ENCODE assay signal across 16 cellular contexts in genomic region chr18:58168986-58169385, GRCh38.
DNase-seq lines count a peak whose midpoint lies in the region; ATAC-seq and TF ChIP-seq lines count a peak whose summit lies in the region.
"Had no signal": no experiment of that assay in that cellular context is flagged by ENCODE, and none has a peak within 500 bp of the region (broad histone marks: within the 10 kb centered on the region; RNA-seq: fewer than 3 reads in every experiment).

No MANE protein-coding gene starts in this region.

- H2AFZ ChIP-seq in neural progenitor cell (replicated peaks) = no peak overlapping the region
- H2AFZ ChIP-seq: GM23248 had no signal

- H3K27ac ChIP-seq in neural progenitor cell (no peak overlapping the region), thyroid gland (no peak overlapping the region)
- H3K27ac ChIP-seq: BLaER1 treated with 17β-estradiol and CSF1 and Interleukin-3, amounts not matched to agents 10 nM and 100 nM; GM23248 had no signal

- no peaks in the 10 kb centered on the region for H3F3A ChIP-seq in neural progenitor cell (ENCODE audit: low read depth)

- H3K4me1 ChIP-seq in neural progenitor cell = no peaks in the 10 kb centered on the region
- H3K4me1 ChIP-seq in thyroid gland = peaks cover 7 to 12% of the 10 kb centered on the region in 2 donors
- H3K4me1 ChIP-seq: BLaER1 treated with 17β-estradiol and CSF1 and Interleukin-3, amounts not matched to agents 10 nM and 100 nM had no signal

- H3K4me2 ChIP-seq in neural progenitor cell = no peak overlapping the region
- H3K4me2 ChIP-seq: BLaER1 treated with 17β-estradiol and CSF1 and Interleukin-3, amounts not matched to agents 10 nM and 100 nM had no signal

- TF ChIP-seq POLR2A in thyroid gland (IDR thresholded peaks at IDR 0.05) = no peak

- TF ChIP-seq CTCF in neural progenitor cell (IDR thresholded peaks at IDR 0.05) = no peak
- no peak for TF ChIP-seq CTCF in thyroid gland (IDR thresholded peaks at IDR 0.05)
- TF ChIP-seq CTCF in omental fat pad (IDR thresholded peaks at IDR 0.05) = no peak

- 75 to 91% methylated on average over 11 of the region's 11 CpGs for WGBS in thyroid gland, 2 donors

- in situ Hi-C loops in SK-MEL-5 (cut with HindIII; ENCODE audit: low pct_unique_long_range_greater_than_20kb, low sequenced_read_pairs) = no loop called here

- H4K20me1 ChIP-seq in neural progenitor cell (ENCODE audit: low read depth) = peaks cover 4% of the 10 kb centered on the region

- no peak for ATAC-seq in HG02623 (IDR thresholded peaks at IDR 0.05; ENCODE audit: unreplicated experiment)
- no peak for ATAC-seq in omental fat pad (ENCODE audit: low FRiP score)
- ATAC-seq: CD8-positive, alpha-beta T cell had no signal

- no peak overlapping the region for H3K4me3 Mint-ChIP-seq in neural progenitor cell
- H3K4me3 Mint-ChIP-seq: B cell; CD8-positive, alpha-beta T cell had no signal

- H3K4me1 Mint-ChIP-seq in neural progenitor cell = no peaks in the 10 kb centered on the region
- H3K4me1 Mint-ChIP-seq: B cell had no signal

- no peaks in the 10 kb centered on the region for H3K36me3 ChIP-seq in neural progenitor cell
- H3K36me3 ChIP-seq in thyroid gland = no peaks in the 10 kb centered on the region

- H3K4me3 ChIP-seq in neural progenitor cell = no peak overlapping the region
- H3K4me3 ChIP-seq in thyroid gland (replicated peaks in 1 of 3) = no peak overlapping the region
- H3K4me3 ChIP-seq: BLaER1 treated with 17β-estradiol and CSF1 and Interleukin-3, amounts not matched to agents 10 nM and 100 nM; GM23248 had no signal

- DNase-seq in activated CD8-positive, alpha-beta memory T cell treated with anti-CD3 and anti-CD28 coated beads for 24 hours = peak; percentile 7
- DNase-seq in activated CD8-positive, alpha-beta memory T cell treated with anti-CD3 and anti-CD28 coated beads, Interleukin-2, amount 50 U/mL, for 4 hours = no peak
- DNase-seq in SK-MEL-5 (ENCODE audit: low read depth, low spot score) = peak; percentile 22
- no peak for DNase-seq in neural progenitor cell (ENCODE audit: low spot score)
- peak; percentile 27 for DNase-seq in ureter (ENCODE audit: low spot score)
- no peak for DNase-seq in thyroid gland
- no peak for DNase-seq in omental fat pad (ENCODE audit: low spot score)
- DNase-seq: 8988T; CD8-positive, alpha-beta T cell; COR-L47; GM23248; HCEC 1CT; IMR-90 had no signal

- H3K27ac Mint-ChIP-seq in neural progenitor cell = peak overlapping the region; percentile 33
- H3K27ac Mint-ChIP-seq: B cell; CD8-positive, alpha-beta T cell had no signal

- peaks cover 3% of the 10 kb centered on the region for H3K27me3 Mint-ChIP-seq in neural progenitor cell (ENCODE audit: insufficient read depth, low read depth)
- H3K27me3 Mint-ChIP-seq: B cell had no signal

- H3K79me2 ChIP-seq in neural progenitor cell (ENCODE audit: low read depth) = no peaks in the 10 kb centered on the region

- intact Hi-C loops in thyroid gland (cut with DNase I) = no loop called here

- no peaks in the 10 kb centered on the region for H3K27me3 ChIP-seq in neural progenitor cell
- H3K27me3 ChIP-seq in thyroid gland = no peaks in the 10 kb centered on the region
- H3K27me3 ChIP-seq: BLaER1 treated with 17β-estradiol and CSF1 and Interleukin-3, amounts not matched to agents 10 nM and 100 nM had no signal

- H3K9me3 ChIP-seq in neural progenitor cell (ENCODE audit: low read depth) (no peaks in the 10 kb centered on the region), thyroid gland (no peaks in the 10 kb centered on the region)
- H3K9me3 ChIP-seq: BLaER1 treated with 17β-estradiol and CSF1 and Interleukin-3, amounts not matched to agents 10 nM and 100 nM had no signal

- H3K36me3 Mint-ChIP-seq in neural progenitor cell = peaks cover 5% of the 10 kb centered on the region
- H3K36me3 Mint-ChIP-seq: CD8-positive, alpha-beta T cell had no signal

- H3K9me3 Mint-ChIP-seq in neural progenitor cell = no peaks in the 10 kb centered on the region
- H3K9me3 Mint-ChIP-seq: CD8-positive, alpha-beta T cell had no signal

- H3K9ac ChIP-seq in neural progenitor cell = no peak overlapping the region
- H3K9ac ChIP-seq: BLaER1 treated with 17β-estradiol and CSF1 and Interleukin-3, amounts not matched to agents 10 nM and 100 nM; GM23248 had no signal

Comparison
In these comparisons a context has a peak if more than half of its experiments do, and no peak if none do; other contexts are left out.
1. DNase-seq: peak in activated CD8-positive, alpha-beta memory T cell treated with anti-CD3 and anti-CD28 coated beads for 24 hours (single experiment), SK-MEL-5 (single experiment) and ureter (single experiment); none in activated CD8-positive, alpha-beta memory T cell treated with anti-CD3 and anti-CD28 coated beads, Interleukin-2, amount 50 U/mL, for 4 hours (single experiment), neural progenitor cell (single experiment), thyroid gland (0 of 2) and omental fat pad (single experiment).